In genomic region chr17:79834575-79835469, GRCh38 we compare ENCODE assay signal across 8 cellular contexts. TPM values are rescaled to one million over a fixed set of nuclear protein-coding genes. Genes with fewer than 3 reads are reported as not detected.
A peak's percentile ranks its signal among the peaks of the same experiment; 100 is the strongest.
DNase-seq lines count a peak whose midpoint lies in the region; ATAC-seq and TF ChIP-seq lines count a peak whose summit lies in the region.

No MANE protein-coding gene starts in this region.

- H3K4me1 ChIP-seq in SK-N-SH (ENCODE audit: control insufficient read depth in 1 of 2, insufficient read depth in 2 of 2, low read depth in 1 of 2, low read length in 1 of 2) (peaks cover 15 to 46% of the 10 kb centered on the region in 2 experiments), esophagus muscularis mucosa (peaks cover 48 to 77% (median 61%) of the 10 kb centered on the region in 4 donors)

- H3K9me2 ChIP-seq in SK-N-SH: no peaks in the 10 kb centered on the region

- H3K27ac ChIP-seq in SK-N-SH (ENCODE audit: low read depth in 2 of 2, low read length in 1 of 2): no peak overlapping the region; a peak in 1 of 4 replicates
- H3K27ac ChIP-seq in esophagus muscularis mucosa (replicated peaks in 1 of 4): no peak overlapping the region

- H3K79me2 ChIP-seq in SK-N-SH (ENCODE audit: insufficient read depth): peaks cover 36% of the 10 kb centered on the region

- TF ChIP-seq EP300 in SK-N-SH (IDR thresholded peaks at IDR 0.05; ENCODE audit: borderline replicate concordance in 1 of 2, low read depth in 1 of 2, low read length in 1 of 2) (no peak), esophagus muscularis mucosa (IDR thresholded peaks at IDR 0.05) (no peak)

- H3F3A ChIP-seq in SK-N-SH (replicated peaks; ENCODE audit: insufficient read depth): peaks cover 24% of the 10 kb centered on the region

- H2AFZ ChIP-seq in SK-N-SH (ENCODE audit: low read depth): no peak overlapping the region

- POLR2A ChIA-PET in SK-N-SH (lab: Yijun Ruan, JAX): interaction anchor here (0.9 kb wide), 1 partner anchor 23 kb away, joined by 3 read pairs; no protein-coding TSS in a partner anchor

- no peaks in the 10 kb centered on the region for H3K9me3 ChIP-seq in SK-N-SH
- no peaks in the 10 kb centered on the region for H3K9me3 ChIP-seq in esophagus muscularis mucosa

- no peak overlapping the region for H3K9ac ChIP-seq in SK-N-SH

- DNase-seq in SKM-1 treated with dmso at 0.1 percent for 144 hours (lab: John Stamatoyannopoulos, UW; ENCODE audit: unreplicated experiment) (peak; percentile 23), SKM-1 (lab: John Stamatoyannopoulos, UW; ENCODE audit: unreplicated experiment) (no peak), SK-N-SH (peak; percentile 84), esophagus muscularis mucosa (ENCODE audit: extremely low spot score) (no peak)
- DNase-seq in stimulated activated CD8-positive, alpha-beta memory T cell treated with anti-CD3 and anti-CD28 coated beads, Interleukin-15, amount 100 ng/mL, for 1 hour (ENCODE audit: low read depth): peak; percentile 32

- 92% methylated on average over 57 of the region's 61 CpGs for WGBS in SK-N-SH (ENCODE audit: low lambda C conversion rate)
- WGBS in esophagus muscularis mucosa: 90% methylated on average over 36 of the region's 61 CpGs

- intact Hi-C loops in esophagus muscularis mucosa (cut with DNase I): no loop called here

- TF ChIP-seq POLR2A in esophagus muscularis mucosa (IDR thresholded peaks at IDR 0.05; ENCODE audit: low read depth): no peak

- H3K4me3 ChIP-seq in SK-N-SH (ENCODE audit: low read depth in 2 of 2, low read length in 1 of 2) (no peak overlapping the region), esophagus muscularis mucosa (no peak overlapping the region)

- peak; percentile 92 for TF ChIP-seq CTCF in SK-N-SH (IDR thresholded peaks at IDR 0.05)
- peak; percentile 44 to 75 (median 53) for TF ChIP-seq CTCF in esophagus muscularis mucosa (IDR thresholded peaks at IDR 0.05)

- CTCF ChIA-PET in SK-N-SH (lab: Yijun Ruan, JAX): interaction anchor here (0.5 to 7.1 kb wide), 38 partner anchors 8 to 267 kb away, joined by 3 to 65 read pairs (median 4); partner anchors contain the start of genes CBX2, CBX4, CBX8 and GAA

- ATAC-seq in GM21390 (IDR thresholded peaks at IDR 0.05; ENCODE audit: unreplicated experiment) (no peak), GM19351 (IDR thresholded peaks at IDR 0.05; ENCODE audit: unreplicated experiment) (no peak), HG03196 (IDR thresholded peaks at IDR 0.05; ENCODE audit: unreplicated experiment) (no peak)

- H3K27me3 ChIP-seq in SK-N-SH (ENCODE audit: insufficient read depth) (peaks cover 2% of the 10 kb centered on the region), esophagus muscularis mucosa (peaks cover 2 to 17% (median 2%) of the 10 kb centered on the region in 4 donors)

- H4K20me1 ChIP-seq in SK-N-SH (ENCODE audit: insufficient read depth): peaks cover 46% of the 10 kb centered on the region

- peak; percentile 64 for TF ChIP-seq RAD21 in SK-N-SH (IDR thresholded peaks at IDR 0.05; ENCODE audit: low read length)

- H3K36me3 ChIP-seq in SK-N-SH (replicated peaks in 1 of 2; ENCODE audit: control insufficient read depth in 1 of 2, insufficient read depth in 2 of 2, low read length in 1 of 2) (peaks cover 15 to 28% of the 10 kb centered on the region in 2 experiments), esophagus muscularis mucosa (peaks cover 0 to 23% (median 22%) of the 10 kb centered on the region in 4 donors)

- H3K4me2 ChIP-seq in SK-N-SH: no peak overlapping the region

TF ChIP-seq in SK-N-SH, 30 proteins besides CTCF, POLR2A, EP300 and RAD21:
- TF ChIP-seq YY1 (IDR thresholded peaks at IDR 0.05; ENCODE audit: low read depth) (no peak), SMC3 (IDR thresholded peaks at IDR 0.05; ENCODE audit: low read depth, low read length) (peak; percentile 66), REST (IDR thresholded peaks at IDR 0.05; ENCODE audit: low read depth, low read length) (no peak), FOXJ3 (CRISPR knock-in tag; IDR thresholded peaks at IDR 0.05) (0 out of 2 replicates have a peak, but pooled peaks have one; percentile 21), NFIC (IDR thresholded peaks at IDR 0.05; ENCODE audit: borderline replicate concordance) (no peak), GABPA (IDR thresholded peaks at IDR 0.05; ENCODE audit: low read depth) (no peak)
TF ChIP-seq in SK-N-SH: peak in this region for 2.

RNA-seq across cellular contexts. Expression of gene CBX4, which starts 4.4 kb away (rescaled TPM):
- polyA plus RNA-seq in SK-N-SH (2012; rRNA removed): 16.6 and 21.9 TPM in 2 replicates
- polyA plus RNA-seq in SK-N-SH (2012; cell fraction: cytosol; rRNA removed): 11.0 and 13.2 TPM in 2 replicates
- polyA plus RNA-seq in SK-N-SH (2012; cell fraction: nucleus; rRNA removed): 23.6 and 29.2 TPM in 2 replicates
- 10 to 100 TPM in 3 of 4 donors, 1 to 10 TPM in 1; 6.6 to 14.1 (median 12.3) TPM for total RNA-seq in esophagus muscularis mucosa

RNA-seq across cellular contexts. Expression of gene CBX8, which starts 37.9 kb away (rescaled TPM):
- polyA plus RNA-seq in SK-N-SH (2012; rRNA removed): 2.1 and 2.9 TPM in 2 replicates
- polyA plus RNA-seq in SK-N-SH (2012; cell fraction: cytosol; rRNA removed): 2.0 and 2.8 TPM in 2 replicates
- 6.1 and 6.5 TPM in 2 replicates for polyA plus RNA-seq in SK-N-SH (2012; cell fraction: nucleus; rRNA removed)
- total RNA-seq in esophagus muscularis mucosa: 1 to 10 TPM; 1.7 to 7.5 (median 2.6) TPM

RNA-seq across cellular contexts. Expression of gene CBX2, which starts 56.9 kb away (rescaled TPM):
- polyA plus RNA-seq in SK-N-SH (2012; rRNA removed): 19.7 and 22.4 TPM in 2 replicates
- polyA plus RNA-seq in SK-N-SH (2012; cell fraction: cytosol; rRNA removed): 9.7 and 13.6 TPM in 2 replicates
- 42.0 and 52.6 TPM in 2 replicates for polyA plus RNA-seq in SK-N-SH (2012; cell fraction: nucleus; rRNA removed)
- total RNA-seq in esophagus muscularis mucosa: 1 to 10 TPM in 3 of 4 donors, under 1 TPM in 1; 0.66 to 2.8 (median 1.5) TPM

Comparison
In these comparisons a context has a peak if more than half of its experiments do, and no peak if none do; other contexts are left out.
1. DNase-seq: peak in SKM-1 treated with dmso at 0.1 percent for 144 hours (single experiment), SK-N-SH (single experiment) and stimulated activated CD8-positive, alpha-beta memory T cell treated with anti-CD3 and anti-CD28 coated beads, Interleukin-15, amount 100 ng/mL, for 1 hour (single experiment); none in SKM-1 (single experiment) and esophagus muscularis mucosa (single experiment).